ENCODE assay signal across 27 cellular contexts in genomic region chr22:30584441-30584840, GRCh38. TPM values are rescaled to one million over a fixed set of nuclear protein-coding genes. Genes with fewer than 3 reads are reported as not detected.
DNase-seq lines count a peak whose midpoint lies in the region; ATAC-seq, FAIRE-seq and TF ChIP-seq lines count a peak whose summit lies in the region.
"Had no signal": no experiment of that assay in that cellular context is flagged by ENCODE, and none has a peak within 500 bp of the region (broad histone marks: within the 10 kb centered on the region; RNA-seq: fewer than 3 reads in every experiment).

No MANE protein-coding gene starts in this region.

- H3K4me3 ChIP-seq in H1 (ENCODE audit: extremely low read depth in 1 of 4, insufficient read depth in 2 of 4, low read depth in 3 of 4, low read length in 4 of 4) = no peak overlapping the region

- H2BK120ac ChIP-seq in H1 (replicated peaks; ENCODE audit: low read depth, low read length) = no peak overlapping the region

- H3K4ac ChIP-seq in H1 (replicated peaks; ENCODE audit: insufficient read length, low read depth, low read length) = no peak overlapping the region

- H3K14ac ChIP-seq in H1 (ENCODE audit: insufficient read length) = no peak overlapping the region

- no peak overlapping the region for H3K18ac ChIP-seq in H1 (ENCODE audit: extremely low read depth, low read length)

- H3K23ac ChIP-seq in H1 (ENCODE audit: insufficient read length) = no peak overlapping the region

- POLR2A ChIA-PET in H1 (lab: Charles Lee; ENCODE audit: partially characterized antibody) (interaction anchor here (2.1 to 8.4 kb wide), 2 partner anchors 8 to 14 kb away, joined by 6 to 64 read pairs; partner anchors contain the start of gene GAL3ST1), RWPE1 (lab: Yijun Ruan, JAX; ENCODE audit: low non-redundant PET) (no interaction called here)

- no peak overlapping the region for H2BK12ac ChIP-seq in H1 (ENCODE audit: low read depth, low read length)

- no peaks in the 10 kb centered on the region for H3K9me3 Mint-ChIP-seq in stimulated activated effector memory CD8-positive, alpha-beta T cell treated with anti-CD3 and anti-CD28 coated beads, Interleukin-12 subunit alpha, Interleukin-12 subunit beta, amount 100 ng/mL, for 72 hours
- H3K9me3 Mint-ChIP-seq: CD8-positive, alpha-beta memory T cell; IgD-negative memory B cell had no signal

- H3K27ac ChIP-seq in H1 (ENCODE audit: low read depth, low read length) (no peak overlapping the region), foreskin keratinocyte (no peak overlapping the region), RWPE1 (no peak overlapping the region)
- H3K27ac ChIP-seq: C4-2B had no signal

- H3K4me2 ChIP-seq in H1 (ENCODE audit: insufficient read depth in 1 of 2, low read depth in 2 of 2, low read length in 2 of 2) = no peak overlapping the region

- H4K91ac ChIP-seq in H1 (replicated peaks; ENCODE audit: insufficient read length, low read length) = no peak overlapping the region

- H3K36me3 Mint-ChIP-seq in stimulated activated effector memory CD8-positive, alpha-beta T cell treated with anti-CD3 and anti-CD28 coated beads, Interleukin-12 subunit alpha, Interleukin-12 subunit beta, amount 100 ng/mL, for 72 hours = peaks cover 98% of the 10 kb centered on the region

- H2AFZ ChIP-seq in H1 (ENCODE audit: low read length) = no peak overlapping the region

- H3K9me3 ChIP-seq in H1 (ENCODE audit: insufficient read depth in 2 of 2, low read depth in 1 of 2, low read length in 1 of 2) = no peaks in the 10 kb centered on the region

- H4K20me1 ChIP-seq in H1 (replicated peaks in 1 of 2; ENCODE audit: control insufficient read depth in 1 of 2, insufficient read depth in 2 of 2, low read length in 2 of 2) = peaks cover 9 to 31% of the 10 kb centered on the region in 2 experiments

- DNase-seq in GM12892 (ENCODE audit: insufficient read length) = no peak
- no peak for DNase-seq in H1 (ENCODE audit: low read depth in 1 of 2, low spot score in 2 of 2)
- DNase-seq in stimulated activated effector memory CD8-positive, alpha-beta T cell treated with anti-CD3 and anti-CD28 coated beads, Interleukin-12 subunit alpha, Interleukin-12 subunit beta, amount 100 ng/mL, for 72 hours (ENCODE audit: low spot score in 2 of 2) = no peak
- DNase-seq in foreskin keratinocyte = no peak
- DNase-seq in RWPE1 (ENCODE audit: low spot score) = no peak
- DNase-seq: CD8-positive, alpha-beta memory T cell; DMS 273 treated with DMSO at 0.1 percent for 48 hours; DMS79; EL; GDM1; GOT3; HCEC 1CT; NCI-H1092; NCI-H1417 treated with DMSO at 0.1 percent for 48 hours; NCI-H1694 treated with DMSO at 0.1 percent for 48 hours; NCI-H2081; NCI-H2171; NCI-H226; NCI-H510A; NCI-H69; RPMI8226; SHP77; T-helper 1 cell had no signal

- no peak for TF ChIP-seq EP300 in H1 (IDR thresholded peaks at IDR 0.05; ENCODE audit: borderline replicate concordance in 1 of 2, low read depth in 2 of 2, low read length in 2 of 2)

- H2AK5ac ChIP-seq in H1 (ENCODE audit: low read depth, low read length) = no peak overlapping the region

- H3K23me2 ChIP-seq in H1 (ENCODE audit: low read depth, low read length) = no peaks in the 10 kb centered on the region

- H3K9ac ChIP-seq in H1 (replicated peaks in 1 of 4; ENCODE audit: extremely low read depth in 1 of 4, low read depth in 3 of 4, low read length in 3 of 4) = no peak overlapping the region

- H3K27me3 ChIP-seq in H1 (replicated peaks in 1 of 4; ENCODE audit: control insufficient read depth in 3 of 4, extremely low read depth in 1 of 4, insufficient read depth in 3 of 4, low read length in 3 of 4) (no peaks in the 10 kb centered on the region), foreskin keratinocyte (no peaks in the 10 kb centered on the region)

- CTCF ChIA-PET in H1 (lab: Charles Lee; ENCODE audit: partially characterized antibody) = interaction anchor here (0.8 to 7.3 kb wide), 3 partner anchors 9 to 154 kb away, joined by 3 to 40 read pairs (median 3); no protein-coding TSS in a partner anchor
- CTCF ChIA-PET in RWPE1 (lab: Yijun Ruan, JAX) = no interaction called here

- no peak overlapping the region; the same call in 1 of the 2 replicates for H2BK5ac ChIP-seq in H1 (ENCODE audit: low read depth, low read length)

- peaks cover 55 to 87% (median 81%) of the 10 kb centered on the region in 4 experiments for H3K36me3 ChIP-seq in H1 (ENCODE audit: control insufficient read depth in 2 of 4, insufficient read depth in 4 of 4, low read length in 3 of 4)

- no peak overlapping the region for H2BK20ac ChIP-seq in H1 (ENCODE audit: low read length)

- 95% methylated on average over 15 of the region's 15 CpGs; no CpG with 5 or more reads in 1 of the 2 experiments for WGBS in H1 (ENCODE audit: extremely low coverage in 1 of 2, insufficient coverage in 1 of 2, insufficient read length in 1 of 2, insufficient replicate concordance in 2 of 2, low coverage in 1 of 2, low lambda C conversion rate in 2 of 2, missing lambda C conversion rate in 1 of 2), 2 experiments

- H3K79me1 ChIP-seq in H1 (ENCODE audit: low read depth, low read length) = peaks cover 3% of the 10 kb centered on the region

- no peak overlapping the region for H4K5ac ChIP-seq in H1 (ENCODE audit: insufficient read length, low read depth, low read length)

- H3K4me1 ChIP-seq in H1 (replicated peaks in 1 of 4; ENCODE audit: control insufficient read depth in 3 of 4, insufficient read depth in 4 of 4, low read length in 3 of 4) = no peaks in the 10 kb centered on the region; a peak in 1 of 7 replicates
- no peaks in the 10 kb centered on the region for H3K4me1 ChIP-seq in foreskin keratinocyte

- H3K4me1 Mint-ChIP-seq in stimulated activated effector memory CD8-positive, alpha-beta T cell treated with anti-CD3 and anti-CD28 coated beads, Interleukin-12 subunit alpha, Interleukin-12 subunit beta, amount 100 ng/mL, for 72 hours = no peaks in the 10 kb centered on the region
- H3K4me1 Mint-ChIP-seq: IgD-negative memory B cell had no signal

- TF ChIP-seq CTCF in H1 (IDR thresholded peaks at IDR 0.05; ENCODE audit: control extremely low read depth in 1 of 3, insufficient read depth in 1 of 3, low read depth in 1 of 3, low read length in 3 of 3) = no peak
- TF ChIP-seq CTCF in foreskin keratinocyte (conservative IDR thresholded peaks at IDR 0.05) = no peak
- TF ChIP-seq CTCF in RWPE1 (conservative IDR thresholded peaks at IDR 0.05; ENCODE audit: low read depth) = no peak

- no peak overlapping the region for H3K56ac ChIP-seq in H1 (replicated peaks; ENCODE audit: insufficient read length, low read depth, low read length)

- peak overlapping the region; percentile 40 for H3K27ac Mint-ChIP-seq in stimulated activated effector memory CD8-positive, alpha-beta T cell treated with anti-CD3 and anti-CD28 coated beads, Interleukin-12 subunit alpha, Interleukin-12 subunit beta, amount 100 ng/mL, for 72 hours
- H3K27ac Mint-ChIP-seq: IgD-negative memory B cell had no signal

- peak overlapping the region; percentile 41; the same call in 1 of the 2 replicates for H4K8ac ChIP-seq in H1 (ENCODE audit: extremely low read depth, insufficient read depth, low read length)

- no peak overlapping the region for H2BK15ac ChIP-seq in H1 (ENCODE audit: low read length)

- 0 out of 2 replicates have a peak, but pooled peaks have one; percentile 16 for TF ChIP-seq POLR2A in GM12892 (IDR thresholded peaks at IDR 0.05; ENCODE audit: low read depth, low read length)
- no peak for TF ChIP-seq POLR2A in H1 (IDR thresholded peaks at IDR 0.05; ENCODE audit: control extremely low read depth in 1 of 2, low read depth in 2 of 2, low read length in 2 of 2)

- TF ChIP-seq RAD21 in H1 (IDR thresholded peaks at IDR 0.05 in 1 of 2, conservative IDR thresholded peaks at IDR 0.05 in 1 of 2; ENCODE audit: low read depth in 2 of 2, low read length in 2 of 2) = no peak

- no peak overlapping the region for H3K4me3 Mint-ChIP-seq in stimulated activated effector memory CD8-positive, alpha-beta T cell treated with anti-CD3 and anti-CD28 coated beads, Interleukin-12 subunit alpha, Interleukin-12 subunit beta, amount 100 ng/mL, for 72 hours
- H3K4me3 Mint-ChIP-seq: CD8-positive, alpha-beta memory T cell had no signal

- no peak for ATAC-seq in stimulated activated effector memory CD8-positive, alpha-beta T cell treated with anti-CD3 and anti-CD28 coated beads, Interleukin-12 subunit alpha, Interleukin-12 subunit beta, amount 100 ng/mL, for 72 hours
- no peak for ATAC-seq in foreskin keratinocyte

- H3K79me2 ChIP-seq in H1 (ENCODE audit: control insufficient read depth in 1 of 2, insufficient read depth in 2 of 2, low read length in 2 of 2) = peaks cover 2 to 3% of the 10 kb centered on the region in 2 experiments; a peak in 1 of 4 replicates

- FAIRE-seq in GM12892 (lab: Jason Lieb, UNC) (no peak), H1 (lab: Jason Lieb, UNC) (no peak)

RNA-seq across cellular contexts. Expression of gene PES1, which starts 7.3 kb away (rescaled TPM):
- polyA plus RNA-seq in GM12892 (2012; ENCODE audit: missing spikeins) = 50.4 TPM
- 121 and 133 TPM in 2 replicates for total RNA-seq in H1 (2021; fragmentation: NEBNext Ultra II Directional; extraction: Animal tissue kit (Norgen Biotek cat#: 25700))
- polyA plus RNA-seq in H1 (2011; rRNA removed) (191 and 247 TPM in 2 replicates), foreskin keratinocyte (93.8 and 100 TPM in 2 replicates)
- 147 TPM for polyA plus RNA-seq in H1 (2011; cell fraction: cytosol; rRNA removed)
- 202 TPM for polyA plus RNA-seq in H1 (2011; cell fraction: nucleus; rRNA removed)
- 90.7 to 127 TPM (median 115 TPM) in 4 replicates for polyA plus RNA-seq in H1 (2012, experiment 1 of 2)
- 136 TPM for polyA plus RNA-seq in H1 (2012, experiment 2 of 2)
- polyA plus RNA-seq in H1 (2013, experiment 1 of 2) = 73.6 TPM
- 74.6 TPM for polyA plus RNA-seq in H1 (2013, experiment 2 of 2)
- 186 and 236 TPM in 2 replicates for polyA minus RNA-seq in H1 (2011; rRNA and poly(A)+ RNA removed)
- polyA minus RNA-seq in H1 (2011; cell fraction: cytosol; rRNA and poly(A)+ RNA removed) = 73.2 TPM
- 84.9 TPM for polyA minus RNA-seq in H1 (2011; cell fraction: nucleus; rRNA and poly(A)+ RNA removed)
- total RNA-seq in foreskin keratinocyte = 89.1 and 105 TPM in 2 replicates

RNA-seq across cellular contexts. Expression of gene GAL3ST1, which starts 10.0 kb away (rescaled TPM):
- polyA plus RNA-seq in GM12892 (2012; ENCODE audit: missing spikeins) = not detected
- total RNA-seq in H1 (2021; fragmentation: NEBNext Ultra II Directional; extraction: Animal tissue kit (Norgen Biotek cat#: 25700)) = 10.5 and 11.0 TPM in 2 replicates
- polyA plus RNA-seq in H1 (2011; rRNA removed) (32.1 and 32.5 TPM in 2 replicates), foreskin keratinocyte (not detected in 2 replicates)
- polyA plus RNA-seq in H1 (2011; cell fraction: cytosol; rRNA removed) = 18.0 TPM
- 16.6 TPM for polyA plus RNA-seq in H1 (2011; cell fraction: nucleus; rRNA removed)
- 5.1 to 12.0 TPM (median 10.9 TPM) in 4 replicates for polyA plus RNA-seq in H1 (2012, experiment 1 of 2)
- polyA plus RNA-seq in H1 (2012, experiment 2 of 2) = 12.7 TPM
- 29.0 TPM for polyA plus RNA-seq in H1 (2013, experiment 1 of 2)
- polyA plus RNA-seq in H1 (2013, experiment 2 of 2) = 31.8 TPM
- 4.3 and 5.1 TPM in 2 replicates for polyA minus RNA-seq in H1 (2011; rRNA and poly(A)+ RNA removed)
- polyA minus RNA-seq in H1 (2011; cell fraction: cytosol; rRNA and poly(A)+ RNA removed) = 11.2 TPM
- 5.4 TPM for polyA minus RNA-seq in H1 (2011; cell fraction: nucleus; rRNA and poly(A)+ RNA removed)
- total RNA-seq in foreskin keratinocyte = not detected in 2 replicates
- polyA plus RNA-seq: IgD-negative memory B cell had no signal

RNA-seq across cellular contexts. Expression of gene TCN2, which starts 22.5 kb away (rescaled TPM):
- 4.0 TPM for polyA plus RNA-seq in GM12892 (2012; ENCODE audit: missing spikeins)
- 30.0 and 36.2 TPM in 2 replicates for total RNA-seq in H1 (2021; fragmentation: NEBNext Ultra II Directional; extraction: Animal tissue kit (Norgen Biotek cat#: 25700))
- polyA plus RNA-seq in H1 (2011; rRNA removed) (87.8 and 91.7 TPM in 2 replicates), foreskin keratinocyte (1.6 and 1.9 TPM in 2 replicates)
- 59.1 TPM for polyA plus RNA-seq in H1 (2011; cell fraction: cytosol; rRNA removed)
- 77.5 TPM for polyA plus RNA-seq in H1 (2011; cell fraction: nucleus; rRNA removed)
- 38.9 to 58.8 TPM (median 53.7 TPM) in 4 replicates for polyA plus RNA-seq in H1 (2012, experiment 1 of 2)
- polyA plus RNA-seq in H1 (2012, experiment 2 of 2) = 67.8 TPM
- polyA plus RNA-seq in H1 (2013, experiment 1 of 2) = 56.8 TPM
- polyA plus RNA-seq in H1 (2013, experiment 2 of 2) = 56.9 TPM
- polyA minus RNA-seq in H1 (2011; rRNA and poly(A)+ RNA removed) = 73.8 and 106 TPM in 2 replicates
- 33.8 TPM for polyA minus RNA-seq in H1 (2011; cell fraction: cytosol; rRNA and poly(A)+ RNA removed)
- 46.5 TPM for polyA minus RNA-seq in H1 (2011; cell fraction: nucleus; rRNA and poly(A)+ RNA removed)
- total RNA-seq in foreskin keratinocyte = 1.4 and 1.8 TPM in 2 replicates

RNA-seq across cellular contexts. Expression of gene SEC14L6, which starts 37.9 kb away (rescaled TPM):
- not detected for polyA plus RNA-seq in GM12892 (2012; ENCODE audit: missing spikeins)
- total RNA-seq in H1 (2021; fragmentation: NEBNext Ultra II Directional; extraction: Animal tissue kit (Norgen Biotek cat#: 25700)) = 0.63 and 0.80 TPM in 2 replicates
- polyA plus RNA-seq in H1 (2011; rRNA removed) (1.9 and 2.1 TPM in 2 replicates), foreskin keratinocyte (0.02 and 0.03 TPM in 2 replicates)
- polyA plus RNA-seq in H1 (2011; cell fraction: cytosol; rRNA removed) = 1.8 TPM
- polyA plus RNA-seq in H1 (2011; cell fraction: nucleus; rRNA removed) = 3.9 TPM
- 1.2 to 1.9 TPM (median 1.6 TPM) in 4 replicates for polyA plus RNA-seq in H1 (2012, experiment 1 of 2)
- 0.70 TPM for polyA plus RNA-seq in H1 (2012, experiment 2 of 2)
- 1.1 TPM for polyA plus RNA-seq in H1 (2013, experiment 1 of 2)
- 0.75 TPM for polyA plus RNA-seq in H1 (2013, experiment 2 of 2)
- 1.5 and 2.1 TPM in 2 replicates for polyA minus RNA-seq in H1 (2011; rRNA and poly(A)+ RNA removed)
- 0.51 TPM for polyA minus RNA-seq in H1 (2011; cell fraction: cytosol; rRNA and poly(A)+ RNA removed)
- 1.00 TPM for polyA minus RNA-seq in H1 (2011; cell fraction: nucleus; rRNA and poly(A)+ RNA removed)
- total RNA-seq in foreskin keratinocyte = 0.07 TPM in 1 of 2 replicates, not detected in the other
- total RNA-seq: A673; CD8-positive, alpha-beta memory T cell; SK-MEL-5 had no signal
- polyA plus RNA-seq: IgD-negative memory B cell had no signal

RNA-seq across cellular contexts. Expression of gene SLC35E4, which starts 51.1 kb away (rescaled TPM):
- polyA plus RNA-seq in GM12892 (2012; ENCODE audit: missing spikeins) = 0.23 TPM
- 5.1 TPM in 2 replicates for total RNA-seq in H1 (2021; fragmentation: NEBNext Ultra II Directional; extraction: Animal tissue kit (Norgen Biotek cat#: 25700))
- polyA plus RNA-seq in H1 (2011; rRNA removed) (5.6 and 7.8 TPM in 2 replicates), foreskin keratinocyte (4.3 TPM in 2 replicates)
- polyA plus RNA-seq in H1 (2011; cell fraction: cytosol; rRNA removed) = 4.9 TPM
- polyA plus RNA-seq in H1 (2011; cell fraction: nucleus; rRNA removed) = 5.3 TPM
- polyA plus RNA-seq in H1 (2012, experiment 1 of 2) = 3.1 to 5.1 TPM (median 3.9 TPM) in 4 replicates
- 5.2 TPM for polyA plus RNA-seq in H1 (2012, experiment 2 of 2)
- polyA plus RNA-seq in H1 (2013, experiment 1 of 2) = 6.0 TPM
- polyA plus RNA-seq in H1 (2013, experiment 2 of 2) = 6.0 TPM
- polyA minus RNA-seq in H1 (2011; rRNA and poly(A)+ RNA removed) = 2.8 and 3.0 TPM in 2 replicates
- 4.3 TPM for polyA minus RNA-seq in H1 (2011; cell fraction: cytosol; rRNA and poly(A)+ RNA removed)
- polyA minus RNA-seq in H1 (2011; cell fraction: nucleus; rRNA and poly(A)+ RNA removed) = 5.8 TPM
- total RNA-seq in foreskin keratinocyte = 4.4 and 5.6 TPM in 2 replicates

Comparison
In these comparisons a context has a peak if more than half of its experiments do, and no peak if none do; other contexts are left out.
1. RNA of gene GAL3ST1, which starts 10.0 kb away (total RNA-seq): 10.5 to 11.0 TPM in H1; not detected in foreskin keratinocyte; every median in the first group is over 10 times any median in the second.
2. RNA of gene TCN2, which starts 22.5 kb away (total RNA-seq): 30.0 to 36.2 TPM in H1; 1.4 to 1.8 TPM in foreskin keratinocyte; every median in the first group is over 10 times any median in the second.